Comparison of ENCODE assay signal across 6 cellular contexts in genomic region chr6:94893327-94893726, GRCh38.
"Had no signal": no experiment of that assay in that cellular context is flagged by ENCODE, and none has a peak within 500 bp of the region (broad histone marks: within the 10 kb centered on the region; RNA-seq: fewer than 3 reads in every experiment).

No MANE protein-coding gene starts in this region.

- H3K4me1 ChIP-seq: HAP-1 had no signal

- H3K9me3 ChIP-seq: HAP-1 had no signal

- H3K27ac ChIP-seq: GM23248, HL-60 had no signal

- H2AFZ ChIP-seq: GM23248 had no signal

- H3K36me3 ChIP-seq: HAP-1 had no signal

- DNase-seq: GM23248, GOT3, H7, HFFc6 had no signal

- H3K4me3 ChIP-seq: GM23248, HAP-1 had no signal
